Comparison of ENCODE assay signal across 9 cellular contexts in genomic region chr6:42928748-42929087, GRCh38. TPM values are rescaled to one million over a fixed set of nuclear protein-coding genes. Genes with fewer than 3 reads are reported as not detected.
DNase-seq lines count a peak whose midpoint lies in the region; ATAC-seq and TF ChIP-seq lines count a peak whose summit lies in the region.
"Had no signal": no experiment of that assay in that cellular context is flagged by ENCODE, and none has a peak within 500 bp of the region (broad histone marks: within the 10 kb centered on the region; RNA-seq: fewer than 3 reads in every experiment).

No MANE protein-coding gene starts in this region.

- TF ChIP-seq CTCF in HL-60 (IDR thresholded peaks at IDR 0.05; ENCODE audit: insufficient read depth, low read length): no peak

- H3K36me3 Mint-ChIP-seq in activated naive CD8-positive, alpha-beta T cell treated with anti-CD3 and anti-CD28 coated beads, Interleukin-2, amount 10 ng/mL, durations not matched to agents 7 days and 5 days: peaks cover 15% of the 10 kb centered on the region

- no peaks in the 10 kb centered on the region for H3K9me3 ChIP-seq in stomach smooth muscle (ENCODE audit: control insufficient read depth in 2 of 2, low read length in 2 of 2)

- H3K4me3 ChIP-seq in HL-60 (replicated peaks; ENCODE audit: insufficient read depth, low read length) (peak overlapping the region; percentile 86), stomach smooth muscle (ENCODE audit: low read length in 2 of 2) (peak overlapping the region; percentile 89 to 92)

- H3K36me3 ChIP-seq in stomach smooth muscle (ENCODE audit: control insufficient read depth in 2 of 2, insufficient read depth in 2 of 2, low read length in 2 of 2): peaks cover 0 to 2% of the 10 kb centered on the region in 2 donors

- H3K9ac ChIP-seq in stomach smooth muscle (ENCODE audit: low read length in 2 of 2): peak overlapping the region; percentile 66 to 90

- DNase-seq in NCI-H345 treated with DMSO at 0.1 percent for 48 hours (lab: John Stamatoyannopoulos, UW; ENCODE audit: unreplicated experiment) (peak; percentile 63), NCI-H345 (lab: John Stamatoyannopoulos, UW) (no peak), HL-60 (ENCODE audit: low read depth in 1 of 2, low spot score in 1 of 2) (no peak), iPS-NIHi11 (ENCODE audit: low spot score) (peak; percentile 33), activated gamma-delta T cell treated with Interleukin-2 at 50 U/mL for 16 hours (no peak)
- DNase-seq in activated naive CD8-positive, alpha-beta T cell treated with anti-CD3 and anti-CD28 coated beads, Interleukin-2, amount 10 ng/mL, durations not matched to agents 7 days and 5 days: no peak

- H3K9me3 Mint-ChIP-seq in activated naive CD8-positive, alpha-beta T cell treated with anti-CD3 and anti-CD28 coated beads, Interleukin-2, amount 10 ng/mL, durations not matched to agents 7 days and 5 days: no peaks in the 10 kb centered on the region

- peak overlapping the region; percentile 96 for H3K4me3 Mint-ChIP-seq in activated naive CD8-positive, alpha-beta T cell treated with anti-CD3 and anti-CD28 coated beads, Interleukin-2, amount 10 ng/mL, durations not matched to agents 7 days and 5 days

- H3K27ac ChIP-seq in HL-60 (replicated peaks) (peak overlapping the region; percentile 95), stomach smooth muscle (ENCODE audit: low read length) (peak overlapping the region; percentile 98)

- peaks cover 31% of the 10 kb centered on the region for H3K4me1 ChIP-seq in stomach smooth muscle (ENCODE audit: control insufficient read depth, insufficient read depth, low read length)

- no peaks in the 10 kb centered on the region for H3K27me3 ChIP-seq in HL-60 (ENCODE audit: insufficient read depth, poor library complexity, severe bottlenecking)
- H3K27me3 ChIP-seq in stomach smooth muscle (ENCODE audit: control insufficient read depth in 1 of 2, insufficient read depth in 2 of 2, low read length in 2 of 2): peaks cover 8 to 12% of the 10 kb centered on the region in 2 donors

- ATAC-seq in activated naive CD8-positive, alpha-beta T cell treated with anti-CD3 and anti-CD28 coated beads, Interleukin-2, amount 10 ng/mL, durations not matched to agents 7 days and 5 days (ENCODE audit: low read depth): peak; percentile 1
- no peak for ATAC-seq in GM19324 (IDR thresholded peaks at IDR 0.05; ENCODE audit: low FRiP score, unreplicated experiment)

- H3K4me1 Mint-ChIP-seq in activated naive CD8-positive, alpha-beta T cell treated with anti-CD3 and anti-CD28 coated beads, Interleukin-2, amount 10 ng/mL, durations not matched to agents 7 days and 5 days: peaks cover 30% of the 10 kb centered on the region

- H3K27me3 Mint-ChIP-seq in activated naive CD8-positive, alpha-beta T cell treated with anti-CD3 and anti-CD28 coated beads, Interleukin-2, amount 10 ng/mL, durations not matched to agents 7 days and 5 days: no peaks in the 10 kb centered on the region

- POLR2A ChIA-PET in activated naive CD8-positive, alpha-beta T cell treated with anti-CD3 and anti-CD28 coated beads, Interleukin-2, amount 10 ng/mL, durations not matched to agents 7 days and 5 days (lab: Charles Lee): interaction anchor here (0.6 to 3.5 kb wide), 22 partner anchors 12 to 700 kb away, joined by 3 to 66 read pairs (median 6); partner anchors contain the start of genes CUL7, GTPBP2, KLC4 and KLHDC3

- H3K27ac Mint-ChIP-seq in activated naive CD8-positive, alpha-beta T cell treated with anti-CD3 and anti-CD28 coated beads, Interleukin-2, amount 10 ng/mL, durations not matched to agents 7 days and 5 days: peak overlapping the region; percentile 99

RNA-seq across cellular contexts. Expression of gene CNPY3, which starts 0.6 kb away (rescaled TPM):
- total RNA-seq in activated naive CD8-positive, alpha-beta T cell treated with anti-CD3 and anti-CD28 coated beads, Interleukin-2, amount 10 ng/mL, durations not matched to agents 7 days and 5 days: 10 to 100 TPM; 90.8 to 91.4 TPM

RNA-seq across cellular contexts. Expression of gene PTCRA, which starts 12.9 kb away (rescaled TPM):
- total RNA-seq in activated naive CD8-positive, alpha-beta T cell treated with anti-CD3 and anti-CD28 coated beads, Interleukin-2, amount 10 ng/mL, durations not matched to agents 7 days and 5 days: not detected
- total RNA-seq: Daoy had no signal

RNA-seq across cellular contexts. Expression of gene GNMT, which starts 31.8 kb away (rescaled TPM):
- 1 to 10 TPM; 1.0 to 1.2 TPM for total RNA-seq in activated naive CD8-positive, alpha-beta T cell treated with anti-CD3 and anti-CD28 coated beads, Interleukin-2, amount 10 ng/mL, durations not matched to agents 7 days and 5 days
- total RNA-seq: Daoy had no signal

RNA-seq across cellular contexts. Expression of gene RPL7L1, which starts 49.3 kb away (rescaled TPM):
- 10 to 100 TPM; 77.6 to 79.3 TPM for total RNA-seq in activated naive CD8-positive, alpha-beta T cell treated with anti-CD3 and anti-CD28 coated beads, Interleukin-2, amount 10 ng/mL, durations not matched to agents 7 days and 5 days

RNA-seq across cellular contexts. Expression of gene PEX6, which starts 50.3 kb away (rescaled TPM):
- 10 to 100 TPM; 27.1 to 27.6 TPM for total RNA-seq in activated naive CD8-positive, alpha-beta T cell treated with anti-CD3 and anti-CD28 coated beads, Interleukin-2, amount 10 ng/mL, durations not matched to agents 7 days and 5 days

Comparison
In these comparisons a context has a peak if more than half of its experiments do, and no peak if none do; other contexts are left out.
1. DNase-seq: peak in NCI-H345 treated with DMSO at 0.1 percent for 48 hours (single experiment) and iPS-NIHi11 (single experiment); none in NCI-H345 (single experiment), HL-60 (0 of 2), activated naive CD8-positive, alpha-beta T cell treated with anti-CD3 and anti-CD28 coated beads, Interleukin-2, amount 10 ng/mL, durations not matched to agents 7 days and 5 days (single experiment) and activated gamma-delta T cell treated with Interleukin-2 at 50 U/mL for 16 hours (single experiment).